In the genomic region with DNA sequence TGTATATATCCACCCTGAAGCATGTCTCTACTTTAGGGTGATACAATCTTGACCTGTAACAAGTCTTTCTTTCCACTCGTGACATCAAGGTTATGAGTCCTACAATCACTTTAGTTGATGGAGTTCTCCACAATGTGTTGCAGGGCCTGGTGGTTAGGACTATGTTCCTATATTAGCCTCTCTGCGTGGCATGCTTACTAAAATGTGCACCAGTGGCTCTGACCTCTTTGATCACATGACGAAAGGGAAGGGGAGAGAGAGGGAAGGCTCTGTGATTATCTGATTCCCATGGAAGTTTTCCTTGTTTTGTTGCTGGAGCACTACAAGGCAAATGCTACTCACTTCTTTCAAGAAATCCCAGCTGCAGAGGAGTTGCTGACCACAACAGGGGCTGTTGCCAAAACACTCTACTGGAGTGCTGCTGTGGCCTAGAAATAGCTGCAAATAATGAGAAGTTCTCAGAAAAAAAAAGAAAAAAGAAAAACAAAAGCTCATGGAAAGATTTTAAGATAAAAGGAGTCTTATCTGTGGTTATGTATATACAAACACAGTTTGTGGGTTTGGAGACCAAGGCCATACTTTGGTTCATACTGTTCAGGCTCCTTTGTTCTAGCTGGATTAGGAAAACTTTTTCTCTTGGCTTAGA, we compare ENCODE assay signal across 13 cellular contexts.
DNase-seq lines count a peak whose midpoint lies in the region; ATAC-seq and TF ChIP-seq lines count a peak whose summit lies in the region.
"Had no signal": no experiment of that assay in that cellular context is flagged by ENCODE, and none has a peak within 500 bp of the region (broad histone marks: within the 10 kb centered on the region; RNA-seq: fewer than 3 reads in every experiment).

No MANE protein-coding gene starts in this region.

- H3K4me3 ChIP-seq in choroid plexus epithelial cell (ENCODE audit: low read depth, low read length), result no peak overlapping the region
- H3K4me3 ChIP-seq in mesenchymal stem cell (ENCODE audit: insufficient read depth in 1 of 2, low read depth in 1 of 2, low read length in 2 of 2), result no peak overlapping the region
- H3K4me3 ChIP-seq in aorta (ENCODE audit: low read length in 2 of 2), result no peak overlapping the region

- H3K4me2 ChIP-seq in mesenchymal stem cell (ENCODE audit: low read length, poor library complexity, severe bottlenecking), result no peak overlapping the region

- no peak overlapping the region for H3K27ac Mint-ChIP-seq in activated CD4-positive, alpha-beta T cell treated with anti-CD3 and anti-CD28 coated beads, Interleukin-2, amount 10 ng/mL, durations not matched to agents 24 days and 14 days
- H3K27ac Mint-ChIP-seq: activated T-cell treated with anti-CD3 and anti-CD28 coated beads, Interleukin-2, amount 50 U/mL, for 24 hours; T-helper 17 cell had no signal

- WGBS in mesenchymal stem cell, result 61% methylated on average over 3 of the region's 3 CpGs
- WGBS in aorta, 2 donors, result 50 to 63% methylated on average over 3 of the region's 3 CpGs

- ATAC-seq in Right ventricle myocardium inferior, result peak; percentile 77
- ATAC-seq in aorta (ENCODE audit: low FRiP score), result peak; percentile 68
- no peak for ATAC-seq in GM19463 (IDR thresholded peaks at IDR 0.05; ENCODE audit: unreplicated experiment)
- ATAC-seq: T-helper 17 cell had no signal

- no peak overlapping the region for H2BK12ac ChIP-seq in mesenchymal stem cell (ENCODE audit: low read length in 2 of 2)

- peak; percentile 55 for DNase-seq in Right ventricle myocardium inferior (ENCODE audit: missing footprints)
- DNase-seq in cardiac septum (ENCODE audit: low spot score), result no peak
- peak; percentile 97 for DNase-seq in choroid plexus epithelial cell (ENCODE audit: low read depth)
- peak; percentile 96 for DNase-seq in mesenchymal stem cell
- peak in 1 of 2 donors; percentile 66 for DNase-seq in aorta
- DNase-seq in GM10248 (ENCODE audit: extremely low spot score), result no peak
- no peak for DNase-seq in activated CD4-positive, alpha-beta T cell treated with anti-CD3 and anti-CD28 coated beads, Interleukin-2, amount 10 ng/mL, durations not matched to agents 24 days and 14 days
- DNase-seq: activated T-cell treated with anti-CD3 and anti-CD28 coated beads, Interleukin-2, amount 50 U/mL, for 24 hours; BE2C; cortex of kidney; NCI-H69; T-helper 17 cell had no signal

- H3K36me3 ChIP-seq in mesenchymal stem cell (ENCODE audit: control insufficient read depth in 1 of 2, insufficient read depth in 2 of 2, low read depth in 1 of 2, low read length in 2 of 2), result no peaks in the 10 kb centered on the region
- H3K36me3 ChIP-seq in aorta (ENCODE audit: control insufficient read depth in 1 of 2, insufficient read depth in 2 of 2, low read length in 1 of 2), result no peaks in the 10 kb centered on the region
- H3K36me3 ChIP-seq: BE2C had no signal

- peak overlapping the region in 1 of 2 experiments; percentile 13 for H3K18ac ChIP-seq in mesenchymal stem cell (ENCODE audit: low read depth in 1 of 2, low read length in 2 of 2)

- TF ChIP-seq CTCF in choroid plexus epithelial cell (conservative IDR thresholded peaks at IDR 0.05; ENCODE audit: low read depth, low read length) (no peak), GM10248 (IDR thresholded peaks at IDR 0.05; ENCODE audit: control extremely low read depth, extremely low read depth, low read depth, missing control alignments) (no peak)

- no peaks in the 10 kb centered on the region for H3K27me3 Mint-ChIP-seq in activated CD4-positive, alpha-beta T cell treated with anti-CD3 and anti-CD28 coated beads, Interleukin-2, amount 10 ng/mL, durations not matched to agents 24 days and 14 days
- H3K27me3 Mint-ChIP-seq: activated T-cell treated with anti-CD3 and anti-CD28 coated beads, Interleukin-2, amount 50 U/mL, for 24 hours; T-helper 17 cell had no signal

- POLR2A ChIA-PET in GM10248 (lab: Yijun Ruan, JAX), result no interaction called here

- no peak overlapping the region for H2BK120ac ChIP-seq in mesenchymal stem cell (ENCODE audit: low read depth, low read length)

- peaks cover 8% of the 10 kb centered on the region for H3K9me3 Mint-ChIP-seq in activated CD4-positive, alpha-beta T cell treated with anti-CD3 and anti-CD28 coated beads, Interleukin-2, amount 10 ng/mL, durations not matched to agents 24 days and 14 days

- H3K4me1 ChIP-seq in mesenchymal stem cell (ENCODE audit: control insufficient read depth, insufficient read depth, low read depth, low read length) (no peaks in the 10 kb centered on the region), aorta (ENCODE audit: control insufficient read depth in 1 of 2, insufficient read depth in 2 of 2, low read length in 2 of 2) (peaks cover 0 to 3% of the 10 kb centered on the region in 2 donors)
- H3K4me1 ChIP-seq: BE2C had no signal

- H3K4ac ChIP-seq in mesenchymal stem cell (ENCODE audit: low read depth in 1 of 2, low read length in 2 of 2), result peak overlapping the region in 1 of 2 experiments; percentile 1

- H4K91ac ChIP-seq in mesenchymal stem cell (ENCODE audit: low read length), result no peak overlapping the region

- H2AFZ ChIP-seq in mesenchymal stem cell (ENCODE audit: low read depth, low read length), result no peak overlapping the region

- H4K8ac ChIP-seq in mesenchymal stem cell (ENCODE audit: low read length), result no peak overlapping the region

- H2BK15ac ChIP-seq in mesenchymal stem cell (ENCODE audit: low read depth, poor library complexity, severe bottlenecking), result no peak overlapping the region

- H3K36me3 Mint-ChIP-seq in activated CD4-positive, alpha-beta T cell treated with anti-CD3 and anti-CD28 coated beads, Interleukin-2, amount 10 ng/mL, durations not matched to agents 24 days and 14 days (ENCODE audit: low read depth), result no peaks in the 10 kb centered on the region

- no peak overlapping the region for H3K4me3 Mint-ChIP-seq in activated CD4-positive, alpha-beta T cell treated with anti-CD3 and anti-CD28 coated beads, Interleukin-2, amount 10 ng/mL, durations not matched to agents 24 days and 14 days
- H3K4me3 Mint-ChIP-seq: activated T-cell treated with anti-CD3 and anti-CD28 coated beads, Interleukin-2, amount 50 U/mL, for 24 hours; T-helper 17 cell had no signal

- no peak overlapping the region for H3K23ac ChIP-seq in mesenchymal stem cell (ENCODE audit: low read length in 2 of 2)

- no peak overlapping the region for H2AK5ac ChIP-seq in mesenchymal stem cell (ENCODE audit: low read length, severe bottlenecking)

- CTCF ChIA-PET in GM10248 (lab: Yijun Ruan, JAX), result no interaction called here

- H3K4me1 Mint-ChIP-seq in activated CD4-positive, alpha-beta T cell treated with anti-CD3 and anti-CD28 coated beads, Interleukin-2, amount 10 ng/mL, durations not matched to agents 24 days and 14 days, result no peaks in the 10 kb centered on the region
- H3K4me1 Mint-ChIP-seq: T-helper 17 cell had no signal

- H3K79me1 ChIP-seq in mesenchymal stem cell (replicated peaks; ENCODE audit: low read length, poor library complexity, severe bottlenecking), result no peaks in the 10 kb centered on the region

- H3K27me3 ChIP-seq in mesenchymal stem cell (ENCODE audit: control insufficient read depth in 1 of 2, insufficient read depth in 1 of 2, low read length in 2 of 2) (no peaks in the 10 kb centered on the region), aorta (ENCODE audit: control insufficient read depth in 1 of 2, insufficient read depth in 2 of 2, low read length in 1 of 2) (no peaks in the 10 kb centered on the region)
- H3K27me3 ChIP-seq: BE2C had no signal

- intact Hi-C loops in Right ventricle myocardium inferior (cut with DNase I) (no loop called here), cardiac septum (cut with DNase I) (no loop called here), aorta (cut with DNase I) (no loop called here)
- intact Hi-C loops in activated CD4-positive, alpha-beta T cell treated with anti-CD3 and anti-CD28 coated beads, Interleukin-2, amount 10 ng/mL, durations not matched to agents 24 days and 14 days (cut with micrococcal nuclease), result no loop called here

- H3K9me3 ChIP-seq in mesenchymal stem cell (ENCODE audit: control insufficient read depth, low read length) (no peaks in the 10 kb centered on the region), aorta (ENCODE audit: control insufficient read depth, low read length) (no peaks in the 10 kb centered on the region)
- H3K9me3 ChIP-seq: BE2C had no signal

- no peak overlapping the region for H2BK5ac ChIP-seq in mesenchymal stem cell (ENCODE audit: low read depth, low read length, poor library complexity, severe bottlenecking)

- H3K27ac ChIP-seq in mesenchymal stem cell (ENCODE audit: low read length, poor library complexity, severe bottlenecking) (no peak overlapping the region), aorta (ENCODE audit: low read depth in 1 of 2, low read length in 2 of 2) (peak overlapping the region; percentile 21 to 22)

- peak overlapping the region; percentile 77 for H3K9ac ChIP-seq in mesenchymal stem cell (ENCODE audit: low read length)

- no peak overlapping the region for H3K14ac ChIP-seq in mesenchymal stem cell (ENCODE audit: low read length in 2 of 2)

Comparison
In these comparisons a context has a peak if more than half of its experiments do, and no peak if none do; other contexts are left out.
1. DNase-seq: peak in Right ventricle myocardium inferior (single experiment), choroid plexus epithelial cell (single experiment) and mesenchymal stem cell (single experiment); none in cardiac septum (single experiment), GM10248 (single experiment) and activated CD4-positive, alpha-beta T cell treated with anti-CD3 and anti-CD28 coated beads, Interleukin-2, amount 10 ng/mL, durations not matched to agents 24 days and 14 days (single experiment).